In genomic region chr2:75481041-75481836, GRCh38 we compare ENCODE assay signal across 1 cellular context.
TF ChIP-seq lines count a peak whose summit lies in the region.

No MANE protein-coding gene starts in this region.

TF ChIP-seq in IMR-90, 13 proteins besides CTCF, POLR2A, EP300 and RAD21 (continued from another document):
- no peak for TF ChIP-seq MXI1 (IDR thresholded peaks at IDR 0.05; ENCODE audit: borderline replicate concordance, low read depth, low read length)
- no peak for TF ChIP-seq CEBPB (IDR thresholded peaks at IDR 0.05; ENCODE audit: low read depth, low read length)
- TF ChIP-seq CHD1 (IDR thresholded peaks at IDR 0.05; ENCODE audit: low read depth, low read length): no peak
